13 cellular contexts compared by ENCODE assay signal in genomic region chr18:63205791-63206252, GRCh38.
DNase-seq lines count a peak whose midpoint lies in the region; ATAC-seq and TF ChIP-seq lines count a peak whose summit lies in the region.
"Had no signal": no experiment of that assay in that cellular context is flagged by ENCODE, and none has a peak within 500 bp of the region (broad histone marks: within the 10 kb centered on the region; RNA-seq: fewer than 3 reads in every experiment).

No MANE protein-coding gene starts in this region.

- H3K36me3 Mint-ChIP-seq in activated naive CD8-positive, alpha-beta T cell treated with anti-CD3 and anti-CD28 coated beads for 36 hours = peaks cover 60% of the 10 kb centered on the region

- H3K27ac Mint-ChIP-seq in activated naive CD8-positive, alpha-beta T cell treated with anti-CD3 and anti-CD28 coated beads for 36 hours = peak overlapping the region; percentile 94
- H3K27ac Mint-ChIP-seq: GM23338 had no signal

- peaks cover 78% of the 10 kb centered on the region for H3K4me1 Mint-ChIP-seq in activated naive CD8-positive, alpha-beta T cell treated with anti-CD3 and anti-CD28 coated beads for 36 hours

- H4K20me1 ChIP-seq in BLaER1 treated with 17β-estradiol and CSF1 and Interleukin-3, amounts not matched to agents 10 nM and 100 nM = peaks cover 0 to 64% (median 12%) of the 10 kb centered on the region in 11 experiments; a peak in 9 of 22 replicates
- H4K20me1 ChIP-seq in hepatocyte (ENCODE audit: insufficient read depth, poor library complexity, severe bottlenecking) = no peaks in the 10 kb centered on the region

- H3K4me3 ChIP-seq in BLaER1 treated with 17β-estradiol and CSF1 and Interleukin-3, amounts not matched to agents 10 nM and 100 nM = no peak overlapping the region
- H3K4me3 ChIP-seq in hepatocyte = no peak overlapping the region
- H3K4me3 ChIP-seq in psoas muscle = no peak overlapping the region
- H3K4me3 ChIP-seq: GM23338, SJSA1 had no signal

- H3K27ac ChIP-seq in BLaER1 treated with 17β-estradiol and CSF1 and Interleukin-3, amounts not matched to agents 10 nM and 100 nM = peak overlapping the region in 1 of 11 experiments; percentile 34; a peak in 1 of 22 replicates
- no peak overlapping the region for H3K27ac ChIP-seq in hepatocyte
- H3K27ac ChIP-seq in psoas muscle = no peak overlapping the region
- H3K27ac ChIP-seq: SJSA1 had no signal

- peak overlapping the region; percentile 85 for H3K4me3 Mint-ChIP-seq in activated naive CD8-positive, alpha-beta T cell treated with anti-CD3 and anti-CD28 coated beads for 36 hours
- H3K4me3 Mint-ChIP-seq: GM23338 had no signal

- H2AFZ ChIP-seq in hepatocyte = no peak overlapping the region
- H2AFZ ChIP-seq: GM23338 had no signal

- intact Hi-C loops in psoas muscle (cut with DNase I) = loop anchor here in 1 of 2 donors (5.0 kb wide), 1 partner anchor 36 kb away; no protein-coding TSS in a partner anchor

- H3K4me2 ChIP-seq in BLaER1 treated with 17β-estradiol and CSF1 and Interleukin-3, amounts not matched to agents 10 nM and 100 nM = peak overlapping the region; percentile 27 to 90 (median 74); a peak in 19 of 22 replicates
- H3K4me2 ChIP-seq in hepatocyte = no peak overlapping the region
- H3K4me2 ChIP-seq: GM23338 had no signal

- TF ChIP-seq CTCF in hepatocyte (IDR thresholded peaks at IDR 0.05; ENCODE audit: poor library complexity) = no peak
- TF ChIP-seq CTCF in psoas muscle (IDR thresholded peaks at IDR 0.05) = no peak

- H3K9me2 ChIP-seq in hepatocyte (replicated peaks; ENCODE audit: insufficient read depth) = no peaks in the 10 kb centered on the region

- WGBS in hepatocyte (ENCODE audit: low lambda C conversion rate, missing lambda C conversion rate) = 68% methylated on average over 6 of the region's 6 CpGs
- 51 to 68% (median 51%) methylated on average over 6 of the region's 6 CpGs for WGBS in psoas muscle, 3 donors

- no peaks in the 10 kb centered on the region for H3K27me3 ChIP-seq in BLaER1 treated with 17β-estradiol and CSF1 and Interleukin-3, amounts not matched to agents 10 nM and 100 nM
- H3K27me3 ChIP-seq in hepatocyte = no peaks in the 10 kb centered on the region
- H3K27me3 ChIP-seq in psoas muscle (ENCODE audit: insufficient read depth in 3 of 3, low read length in 2 of 3) = no peaks in the 10 kb centered on the region
- H3K27me3 ChIP-seq: SJSA1 had no signal

- no peaks in the 10 kb centered on the region for H3K27me3 Mint-ChIP-seq in activated naive CD8-positive, alpha-beta T cell treated with anti-CD3 and anti-CD28 coated beads for 36 hours

- DNase-seq in GF-D8 (lab: John Stamatoyannopoulos, UW) (peak; percentile 75), NCI-H526 treated with DMSO at 0.1 percent for 48 hours (lab: John Stamatoyannopoulos, UW) (peak; percentile 60), middle frontal gyrus (ENCODE audit: extremely low spot score, low spot score) (no peak), hepatocyte (ENCODE audit: low spot score) (no peak), psoas muscle (no peak)
- DNase-seq in activated naive CD8-positive, alpha-beta T cell treated with anti-CD3 and anti-CD28 coated beads for 36 hours = peak; percentile 44
- DNase-seq: activated CD4-positive, alpha-beta T cell treated with anti-CD3 and anti-CD28 coated beads, Interleukin-2, amount 50 U/mL, for 1 hour; dermis blood vessel endothelial cell; stimulated activated CD4-positive, alpha-beta T cell treated with anti-CD3 and anti-CD28 coated beads, Interleukin-4, amount 100 ng/mL, for 24 hours had no signal

- H3K9me3 ChIP-seq in BLaER1 treated with 17β-estradiol and CSF1 and Interleukin-3, amounts not matched to agents 10 nM and 100 nM (replicated peaks in 1 of 11) = peaks cover 0 to 8% (median 0%) of the 10 kb centered on the region in 11 experiments; a peak in 2 of 22 replicates
- H3K9me3 ChIP-seq in hepatocyte (ENCODE audit: low read depth) = no peaks in the 10 kb centered on the region
- no peaks in the 10 kb centered on the region for H3K9me3 ChIP-seq in psoas muscle
- H3K9me3 ChIP-seq: SJSA1 had no signal

- H3K9me3 Mint-ChIP-seq in activated naive CD8-positive, alpha-beta T cell treated with anti-CD3 and anti-CD28 coated beads for 36 hours = no peaks in the 10 kb centered on the region
- H3K9me3 Mint-ChIP-seq: GM23338 had no signal

- H3K79me2 ChIP-seq in hepatocyte = no peaks in the 10 kb centered on the region

- H3K4me1 ChIP-seq in BLaER1 treated with 17β-estradiol and CSF1 and Interleukin-3, amounts not matched to agents 10 nM and 100 nM = peaks cover 39 to 52% (median 45%) of the 10 kb centered on the region in 10 experiments
- H3K4me1 ChIP-seq in hepatocyte (ENCODE audit: insufficient read depth) (no peaks in the 10 kb centered on the region), psoas muscle (peaks cover 34% of the 10 kb centered on the region)
- H3K4me1 ChIP-seq: SJSA1 had no signal

- ATAC-seq in psoas muscle (no peak), GM21786 (IDR thresholded peaks at IDR 0.05; ENCODE audit: unreplicated experiment) (no peak)
- ATAC-seq: GM23338 had no signal

- H3K9ac ChIP-seq in BLaER1 treated with 17β-estradiol and CSF1 and Interleukin-3, amounts not matched to agents 10 nM and 100 nM = no peak overlapping the region

- H3K36me3 ChIP-seq in BLaER1 treated with 17β-estradiol and CSF1 and Interleukin-3, amounts not matched to agents 10 nM and 100 nM = peaks cover 0 to 43% (median 11%) of the 10 kb centered on the region in 11 experiments; a peak in 11 of 22 replicates
- H3K36me3 ChIP-seq in hepatocyte (replicated peaks; ENCODE audit: insufficient read depth, low read depth) (no peaks in the 10 kb centered on the region), psoas muscle (ENCODE audit: insufficient read depth in 1 of 2, low read depth in 1 of 2) (no peaks in the 10 kb centered on the region)
- H3K36me3 ChIP-seq: SJSA1 had no signal

Comparison
In these comparisons a context has a peak if more than half of its experiments do, and no peak if none do; other contexts are left out.
1. DNase-seq: peak in GF-D8 (single experiment), NCI-H526 treated with DMSO at 0.1 percent for 48 hours (single experiment) and activated naive CD8-positive, alpha-beta T cell treated with anti-CD3 and anti-CD28 coated beads for 36 hours (single experiment); none in middle frontal gyrus (single experiment), hepatocyte (single experiment) and psoas muscle (0 of 2).